21 cellular contexts compared by ENCODE assay signal in the genomic region with DNA sequence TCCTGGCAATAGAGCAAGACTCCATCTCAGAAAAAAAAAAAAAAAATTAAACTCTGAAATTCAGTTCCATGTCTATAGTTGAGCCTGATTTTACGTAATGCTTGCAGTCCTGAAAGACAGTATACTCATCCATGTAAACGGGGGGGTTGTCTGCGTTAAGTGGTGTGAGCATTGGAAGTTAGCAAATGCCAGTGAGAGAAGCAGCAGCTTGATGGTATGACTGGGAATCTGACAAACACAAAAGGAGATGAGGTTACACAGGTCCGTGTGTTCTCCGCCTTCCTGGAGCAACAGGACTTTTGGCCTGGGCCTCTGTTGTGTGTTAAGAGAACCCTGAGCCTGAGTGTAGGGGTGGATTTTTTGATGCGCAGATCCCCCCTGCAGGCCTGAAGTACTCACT.
"Had no signal": no experiment of that assay in that cellular context is flagged by ENCODE, and none has a peak within 500 bp of the region (broad histone marks: within the 10 kb centered on the region; RNA-seq: fewer than 3 reads in every experiment).

No MANE protein-coding gene starts in this region.

- ATAC-seq: effector memory CD8-positive, alpha-beta T cell; left ventricle myocardium superior; lower lobe of right lung; natural killer cell treated with Interleukin-12 subunit alpha and Interleukin-12 subunit beta and Interleukin-15 and Interleukin-18, amount 100 ng/mL, for 72 hours; pancreas; stimulated activated naive CD8-positive, alpha-beta T cell treated with anti-CD3 and anti-CD28 coated beads, Interleukin-15, amount 100 ng/mL, for 72 hours had no signal

- H3K4me3 ChIP-seq: colonic mucosa, lower lobe of right lung, pancreas, smooth muscle cell, suprapubic skin, transverse colon, upper lobe of right lung, uterus had no signal

- FAIRE-seq: endometrium, frontal cortex, keratinocyte, pancreas had no signal

- H3K9me3 ChIP-seq: colonic mucosa, lower lobe of right lung, neutrophil, pancreas, suprapubic skin, transverse colon, upper lobe of right lung, uterus had no signal

- DNase-seq: colonic mucosa; effector memory CD8-positive, alpha-beta T cell; lower lobe of right lung; pancreas; stimulated activated CD4-positive, alpha-beta T cell treated with anti-CD3 and anti-CD28 coated beads, Interleukin-12 subunit alpha, Interleukin-12 subunit beta, amount 100 ng/mL, for 4 hours; stimulated activated CD4-positive, alpha-beta T cell treated with anti-CD3 and anti-CD28 coated beads, Interleukin-1b, Interleukin-23, amount 100 ng/mL, for 48 hours; stimulated activated CD4-positive, alpha-beta T cell treated with anti-CD3 and anti-CD28 coated beads, Interleukin-4, amount 100 ng/mL, for 1 hour; stimulated activated CD8-positive, alpha-beta memory T cell treated with anti-CD3 and anti-CD28 coated beads, Interleukin-4, amount 100 ng/mL, for 48 hours; stimulated activated naive CD4-positive, alpha-beta T cell; stimulated activated naive CD8-positive, alpha-beta T cell treated with anti-CD3 and anti-CD28 coated beads, Interleukin-15, amount 100 ng/mL, for 72 hours; transverse colon; upper lobe of right lung; uterus had no signal

- H3K27ac ChIP-seq: colonic mucosa, lower lobe of right lung, neutrophil, pancreas, suprapubic skin, upper lobe of right lung, uterus had no signal

- H3K27me3 ChIP-seq: colonic mucosa, neutrophil, pancreas, suprapubic skin, transverse colon, upper lobe of right lung, uterus had no signal

- H3K36me3 ChIP-seq: colonic mucosa, neutrophil, pancreas, suprapubic skin, transverse colon, upper lobe of right lung, uterus had no signal

- H3K4me1 ChIP-seq: colonic mucosa, pancreas, transverse colon, uterus had no signal

- H3K4me2 ChIP-seq: smooth muscle cell had no signal
